In the genomic region with DNA sequence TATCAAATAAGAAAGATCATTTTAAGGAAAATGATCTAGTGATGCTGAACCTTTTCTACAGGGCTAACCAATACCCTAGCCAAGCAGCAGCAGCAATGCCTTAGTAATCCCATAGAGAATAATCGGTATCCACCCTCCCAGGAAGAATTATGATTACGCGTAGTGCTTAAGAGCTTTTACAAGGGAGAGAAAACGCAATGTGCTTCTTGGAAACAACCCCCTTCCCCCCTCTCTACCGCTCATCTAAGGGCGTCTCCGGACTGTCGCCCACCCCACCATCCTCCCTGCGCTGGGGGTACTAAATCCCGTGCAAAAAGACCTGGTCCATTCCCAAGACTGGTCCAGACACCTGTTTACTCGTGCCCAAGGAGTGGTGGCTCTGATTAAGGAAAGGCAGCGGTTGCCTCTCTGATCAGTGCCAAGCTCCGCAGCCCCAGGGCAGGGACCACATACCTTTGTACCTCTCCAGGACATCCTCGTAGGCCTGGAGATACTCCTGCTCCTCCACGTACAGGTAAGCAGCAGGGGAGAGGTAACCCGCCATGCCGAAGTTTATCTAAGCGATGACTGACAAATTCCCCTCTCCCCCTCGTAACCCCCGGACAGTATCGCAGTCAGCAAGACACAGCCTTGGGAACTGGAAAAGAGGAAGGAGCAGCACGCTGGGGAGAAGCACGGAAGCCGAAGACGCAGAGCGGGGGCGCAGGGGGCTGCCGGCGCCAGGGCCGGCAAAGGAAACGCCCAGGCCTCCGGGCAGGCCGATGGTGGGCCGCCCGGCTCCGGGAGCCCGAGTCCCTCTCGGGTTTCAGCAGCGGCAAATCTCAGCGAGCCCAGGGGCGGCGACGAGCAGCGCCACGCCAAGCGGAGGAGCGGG, we compare ENCODE assay signal across 8 cellular contexts.
DNase-seq lines count a peak whose midpoint lies in the region; ATAC-seq and TF ChIP-seq lines count a peak whose summit lies in the region.

No MANE protein-coding gene starts in this region.

- no peaks in the 10 kb centered on the region for H3K9me3 Mint-ChIP-seq in activated CD4-positive, alpha-beta T cell treated with anti-CD3 and anti-CD28 coated beads, Interleukin-2, amount 10 ng/mL, durations not matched to agents 24 days and 14 days
- no peaks in the 10 kb centered on the region for H3K9me3 Mint-ChIP-seq in HFFc6
- H3K9me3 Mint-ChIP-seq in activated CD8-positive, alpha-beta T cell treated with anti-CD3 and anti-CD28 coated beads, Interleukin-2, amount 10 ng/mL, durations not matched to agents 7 days and 5 days (ENCODE audit: insufficient read depth): no peaks in the 10 kb centered on the region

- CTCF ChIA-PET in activated CD8-positive, alpha-beta T cell treated with anti-CD3 and anti-CD28 coated beads, Interleukin-2, amount 10 ng/mL, durations not matched to agents 7 days and 5 days (lab: Charles Lee): interaction anchor here (1.0 kb wide), 1 partner anchor 9 kb away, joined by 3 read pairs; no protein-coding TSS in a partner anchor

- no peaks in the 10 kb centered on the region for H3K36me3 ChIP-seq in neuron (ENCODE audit: insufficient read depth, low read length)

- peak overlapping the region; percentile 84 for H3K27ac Mint-ChIP-seq in activated CD4-positive, alpha-beta T cell treated with anti-CD3 and anti-CD28 coated beads, Interleukin-2, amount 10 ng/mL, durations not matched to agents 24 days and 14 days
- H3K27ac Mint-ChIP-seq in HFFc6: peak overlapping the region; percentile 94
- H3K27ac Mint-ChIP-seq in activated CD8-positive, alpha-beta T cell treated with anti-CD3 and anti-CD28 coated beads, Interleukin-2, amount 10 ng/mL, durations not matched to agents 7 days and 5 days: no peak overlapping the region

- intact Hi-C loops in activated CD4-positive, alpha-beta T cell treated with anti-CD3 and anti-CD28 coated beads, Interleukin-2, amount 10 ng/mL, durations not matched to agents 24 days and 14 days (cut with micrococcal nuclease): loop anchor here (1.0 to 5.0 kb wide), 2 partner anchors 8 to 126 kb away; no protein-coding TSS in a partner anchor

- no peaks in the 10 kb centered on the region for H3K36me3 Mint-ChIP-seq in activated CD4-positive, alpha-beta T cell treated with anti-CD3 and anti-CD28 coated beads, Interleukin-2, amount 10 ng/mL, durations not matched to agents 24 days and 14 days (ENCODE audit: low read depth)
- H3K36me3 Mint-ChIP-seq in HFFc6 (ENCODE audit: low read depth): peaks cover 44% of the 10 kb centered on the region
- no peaks in the 10 kb centered on the region for H3K36me3 Mint-ChIP-seq in activated CD8-positive, alpha-beta T cell treated with anti-CD3 and anti-CD28 coated beads, Interleukin-2, amount 10 ng/mL, durations not matched to agents 7 days and 5 days (ENCODE audit: low read depth)

- TF ChIP-seq CTCF in HFFc6 (IDR thresholded peaks at IDR 0.05) (no peak), foreskin keratinocyte (conservative IDR thresholded peaks at IDR 0.05) (no peak)

- DNase-seq in activated CD4-positive, alpha-beta T cell treated with anti-CD3 and anti-CD28 coated beads, Interleukin-2, amount 10 ng/mL, durations not matched to agents 24 days and 14 days: no peak
- DNase-seq in activated CD4-positive, alpha-beta T cell treated with anti-CD3 and anti-CD28 coated beads, Interleukin-2, amount 50 U/mL, for 4 hours: no peak
- DNase-seq in HFFc6 (no peak), NCI-H1105 treated with DMSO at 0.1 percent for 48 hours (lab: John Stamatoyannopoulos, UW) (peak; percentile 65), foreskin keratinocyte (peak in 1 of 2 donors; percentile 61), cerebellar nuclear complex (lab: John Stamatoyannopoulos, UW) (no peak)
- DNase-seq in activated CD8-positive, alpha-beta T cell treated with anti-CD3 and anti-CD28 coated beads, Interleukin-2, amount 10 ng/mL, durations not matched to agents 7 days and 5 days: no peak

- ATAC-seq in activated CD8-positive, alpha-beta T cell treated with anti-CD3 and anti-CD28 coated beads, Interleukin-2, amount 10 ng/mL, durations not matched to agents 7 days and 5 days: peak; percentile 21
- peak; percentile 40 for ATAC-seq in foreskin keratinocyte

- H3K27ac ChIP-seq in foreskin keratinocyte: peak overlapping the region; percentile 54

- POLR2A ChIA-PET in activated CD8-positive, alpha-beta T cell treated with anti-CD3 and anti-CD28 coated beads, Interleukin-2, amount 10 ng/mL, durations not matched to agents 7 days and 5 days (lab: Charles Lee): no interaction called here

- peak overlapping the region; percentile 79 for H3K4me3 ChIP-seq in neuron (ENCODE audit: low read length)

- H3K27me3 Mint-ChIP-seq in activated CD4-positive, alpha-beta T cell treated with anti-CD3 and anti-CD28 coated beads, Interleukin-2, amount 10 ng/mL, durations not matched to agents 24 days and 14 days: peaks cover 55% of the 10 kb centered on the region
- H3K27me3 Mint-ChIP-seq in HFFc6 (ENCODE audit: insufficient read depth): peaks cover 4% of the 10 kb centered on the region
- H3K27me3 Mint-ChIP-seq in activated CD8-positive, alpha-beta T cell treated with anti-CD3 and anti-CD28 coated beads, Interleukin-2, amount 10 ng/mL, durations not matched to agents 7 days and 5 days (ENCODE audit: low read depth): peaks cover 63% of the 10 kb centered on the region

- H3K27me3 ChIP-seq in foreskin keratinocyte (no peaks in the 10 kb centered on the region), neuron (ENCODE audit: insufficient read depth, low read length) (no peaks in the 10 kb centered on the region)

- peaks cover 25% of the 10 kb centered on the region for H3K4me1 ChIP-seq in foreskin keratinocyte
- peaks cover 32% of the 10 kb centered on the region for H3K4me1 ChIP-seq in neuron (ENCODE audit: insufficient read depth, low read length)

- H2AFZ ChIP-seq in neuron (ENCODE audit: low read depth, low read length): no peak overlapping the region

- peaks cover 6% of the 10 kb centered on the region for H3K4me1 Mint-ChIP-seq in activated CD4-positive, alpha-beta T cell treated with anti-CD3 and anti-CD28 coated beads, Interleukin-2, amount 10 ng/mL, durations not matched to agents 24 days and 14 days
- peaks cover 61% of the 10 kb centered on the region for H3K4me1 Mint-ChIP-seq in HFFc6 (ENCODE audit: low read depth)
- peaks cover 4% of the 10 kb centered on the region for H3K4me1 Mint-ChIP-seq in activated CD8-positive, alpha-beta T cell treated with anti-CD3 and anti-CD28 coated beads, Interleukin-2, amount 10 ng/mL, durations not matched to agents 7 days and 5 days (ENCODE audit: low read depth)

- H3K4me3 Mint-ChIP-seq in activated CD4-positive, alpha-beta T cell treated with anti-CD3 and anti-CD28 coated beads, Interleukin-2, amount 10 ng/mL, durations not matched to agents 24 days and 14 days: peak overlapping the region; percentile 93
- H3K4me3 Mint-ChIP-seq in HFFc6: peak overlapping the region; percentile 98
- H3K4me3 Mint-ChIP-seq in activated CD8-positive, alpha-beta T cell treated with anti-CD3 and anti-CD28 coated beads, Interleukin-2, amount 10 ng/mL, durations not matched to agents 7 days and 5 days: peak overlapping the region; percentile 62

- H3K9me3 ChIP-seq in neuron (ENCODE audit: low read length): no peaks in the 10 kb centered on the region
